In the genomic region with DNA sequence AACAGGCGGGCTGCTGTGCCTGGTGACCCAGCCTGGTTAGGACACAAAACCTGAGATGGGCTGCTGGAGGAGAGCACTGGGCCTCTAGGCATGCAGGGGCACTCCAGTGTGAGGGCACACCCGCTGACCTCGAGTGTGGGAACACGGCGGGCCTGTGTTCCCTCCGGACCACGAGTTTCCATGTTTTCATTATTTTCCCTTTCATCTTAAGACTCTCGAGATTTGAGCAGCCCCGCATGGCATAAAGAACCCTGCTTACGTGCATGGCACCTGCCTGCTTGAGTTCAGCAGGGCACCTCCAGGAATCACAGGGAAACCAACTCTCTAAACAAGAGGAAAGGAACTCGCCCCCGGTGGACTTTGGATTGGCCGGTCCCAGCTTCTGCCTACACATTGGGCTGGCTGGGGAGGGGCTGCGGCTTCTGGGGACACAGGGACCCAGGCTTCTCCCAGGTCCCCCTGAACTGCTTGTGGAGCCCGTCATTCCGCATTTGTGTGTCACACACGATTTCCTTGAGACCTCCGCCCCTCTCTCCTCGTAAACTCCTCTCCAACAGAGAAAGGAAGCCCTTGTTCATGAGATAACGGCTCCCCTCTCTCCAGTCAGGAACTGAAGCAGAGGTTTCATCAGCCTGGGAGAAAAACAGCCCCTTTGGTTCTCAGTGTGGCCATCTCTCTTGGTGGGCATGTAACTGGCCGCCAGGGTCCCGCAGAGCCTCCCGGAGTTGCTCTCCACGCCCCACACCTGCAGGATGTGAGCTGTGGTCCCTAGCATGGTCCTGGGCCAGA, we compare ENCODE assay signal across 1 cellular context.
TF ChIP-seq lines count a peak whose summit lies in the region.

No MANE protein-coding gene starts in this region.

TF ChIP-seq in HepG2, 621 proteins besides CTCF, POLR2A, EP300 and RAD21 (continued from another document and continues in another):
- TF ChIP-seq ISL2 (CRISPR knock-in tag; IDR thresholded peaks at IDR 0.05) (no peak), ZMYM4 (CRISPR knock-in tag; IDR thresholded peaks at IDR 0.05) (peak; percentile 77), ZNF746 (CRISPR knock-in tag; IDR thresholded peaks at IDR 0.05) (no peak), ZNF136 (CRISPR knock-in tag; IDR thresholded peaks at IDR 0.05; ENCODE audit: low read depth) (0 out of 2 replicates have a peak, but pooled peaks have one; percentile 38), ZNF781 (CRISPR knock-in tag; IDR thresholded peaks at IDR 0.05; ENCODE audit: borderline replicate concordance, not compliant biosample characterization) (peak; percentile 27), RFX5 (IDR thresholded peaks at IDR 0.05; ENCODE audit: low read depth, low read length) (no peak), ZFP1 (CRISPR knock-in tag; IDR thresholded peaks at IDR 0.05) (0 out of 2 replicates have a peak, but pooled peaks have one; percentile 28), DMAP1 (CRISPR knock-in tag; IDR thresholded peaks at IDR 0.05) (0 out of 2 replicates have a peak, but pooled peaks have one; percentile 61), TAF1 (CRISPR knock-in tag; IDR thresholded peaks at IDR 0.05) (0 out of 2 replicates have a peak, but pooled peaks have one; percentile 30), LCORL (IDR thresholded peaks at IDR 0.05) (no peak), LCORL (CRISPR knock-in tag; IDR thresholded peaks at IDR 0.05) (peak; percentile 92), FOXJ3 (CRISPR knock-in tag; IDR thresholded peaks at IDR 0.05; ENCODE audit: borderline replicate concordance) (peak; percentile 40; the same call in 1 of the 2 replicates), SOX5 (CRISPR knock-in tag; IDR thresholded peaks at IDR 0.05; ENCODE audit: borderline replicate concordance) (peak; percentile 66), AKAP8 (CRISPR knock-in tag; IDR thresholded peaks at IDR 0.05) (peak; percentile 59; the same call in 1 of the 2 replicates), ZNF607 (CRISPR knock-in tag; IDR thresholded peaks at IDR 0.05; ENCODE audit: borderline replicate concordance) (0 out of 2 replicates have a peak, but pooled peaks have one; percentile 59), SIX4 (CRISPR knock-in tag; IDR thresholded peaks at IDR 0.05) (no peak), ZNF180 (CRISPR knock-in tag; IDR thresholded peaks at IDR 0.05; ENCODE audit: borderline replicate concordance, low read depth) (no peak), TOE1 (CRISPR knock-in tag; IDR thresholded peaks at IDR 0.05) (no peak)
- TF ChIP-seq, protein P1, sequence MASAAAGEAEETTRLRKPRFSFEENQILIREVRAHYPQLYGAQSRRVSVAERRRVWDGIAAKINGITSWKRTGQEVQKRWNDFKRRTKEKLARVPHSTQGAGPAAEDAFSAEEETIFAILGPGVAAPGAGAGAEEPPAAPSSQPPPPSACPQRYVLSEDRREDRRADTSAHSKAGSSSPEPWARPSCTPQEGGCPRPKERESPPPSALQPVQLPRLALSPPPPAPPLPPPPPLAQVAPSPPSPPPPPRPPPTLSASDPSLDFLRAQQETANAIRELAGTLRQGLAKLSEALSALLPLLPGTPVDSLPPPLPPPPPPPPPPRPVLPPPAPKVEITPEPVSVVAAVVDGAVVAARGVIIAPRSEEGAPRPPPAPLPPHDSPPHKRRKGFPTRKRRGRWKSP (CRISPR knock-in tag; IDR thresholded peaks at IDR 0.05): peak; percentile 37; the same call in 1 of the 2 replicates
- TF ChIP-seq, protein P2, sequence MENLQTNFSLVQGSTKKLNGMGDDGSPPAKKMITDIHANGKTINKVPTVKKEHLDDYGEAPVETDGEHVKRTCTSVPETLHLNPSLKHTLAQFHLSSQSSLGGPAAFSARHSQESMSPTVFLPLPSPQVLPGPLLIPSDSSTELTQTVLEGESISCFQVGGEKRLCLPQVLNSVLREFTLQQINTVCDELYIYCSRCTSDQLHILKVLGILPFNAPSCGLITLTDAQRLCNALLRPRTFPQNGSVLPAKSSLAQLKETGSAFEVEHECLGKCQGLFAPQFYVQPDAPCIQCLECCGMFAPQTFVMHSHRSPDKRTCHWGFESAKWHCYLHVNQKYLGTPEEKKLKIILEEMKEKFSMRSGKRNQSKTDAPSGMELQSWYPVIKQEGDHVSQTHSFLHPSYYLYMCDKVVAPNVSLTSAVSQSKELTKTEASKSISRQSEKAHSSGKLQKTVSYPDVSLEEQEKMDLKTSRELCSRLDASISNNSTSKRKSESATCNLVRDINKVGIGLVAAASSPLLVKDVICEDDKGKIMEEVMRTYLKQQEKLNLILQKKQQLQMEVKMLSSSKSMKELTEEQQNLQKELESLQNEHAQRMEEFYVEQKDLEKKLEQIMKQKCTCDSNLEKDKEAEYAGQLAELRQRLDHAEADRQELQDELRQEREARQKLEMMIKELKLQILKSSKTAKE (CRISPR knock-in tag; IDR thresholded peaks at IDR 0.05; ENCODE audit: borderline replicate concordance): no peak; the same call in 1 of the 2 replicates
- TF ChIP-seq, protein P3, sequence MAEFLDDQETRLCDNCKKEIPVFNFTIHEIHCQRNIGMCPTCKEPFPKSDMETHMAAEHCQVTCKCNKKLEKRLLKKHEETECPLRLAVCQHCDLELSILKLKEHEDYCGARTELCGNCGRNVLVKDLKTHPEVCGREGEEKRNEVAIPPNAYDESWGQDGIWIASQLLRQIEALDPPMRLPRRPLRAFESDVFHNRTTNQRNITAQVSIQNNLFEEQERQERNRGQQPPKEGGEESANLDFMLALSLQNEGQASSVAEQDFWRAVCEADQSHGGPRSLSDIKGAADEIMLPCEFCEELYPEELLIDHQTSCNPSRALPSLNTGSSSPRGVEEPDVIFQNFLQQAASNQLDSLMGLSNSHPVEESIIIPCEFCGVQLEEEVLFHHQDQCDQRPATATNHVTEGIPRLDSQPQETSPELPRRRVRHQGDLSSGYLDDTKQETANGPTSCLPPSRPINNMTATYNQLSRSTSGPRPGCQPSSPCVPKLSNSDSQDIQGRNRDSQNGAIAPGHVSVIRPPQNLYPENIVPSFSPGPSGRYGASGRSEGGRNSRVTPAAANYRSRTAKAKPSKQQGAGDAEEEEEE (CRISPR knock-in tag; IDR thresholded peaks at IDR 0.05; ENCODE audit: borderline replicate concordance): peak; percentile 53; the same call in 1 of the 2 replicates
- TF ChIP-seq, protein P4, sequence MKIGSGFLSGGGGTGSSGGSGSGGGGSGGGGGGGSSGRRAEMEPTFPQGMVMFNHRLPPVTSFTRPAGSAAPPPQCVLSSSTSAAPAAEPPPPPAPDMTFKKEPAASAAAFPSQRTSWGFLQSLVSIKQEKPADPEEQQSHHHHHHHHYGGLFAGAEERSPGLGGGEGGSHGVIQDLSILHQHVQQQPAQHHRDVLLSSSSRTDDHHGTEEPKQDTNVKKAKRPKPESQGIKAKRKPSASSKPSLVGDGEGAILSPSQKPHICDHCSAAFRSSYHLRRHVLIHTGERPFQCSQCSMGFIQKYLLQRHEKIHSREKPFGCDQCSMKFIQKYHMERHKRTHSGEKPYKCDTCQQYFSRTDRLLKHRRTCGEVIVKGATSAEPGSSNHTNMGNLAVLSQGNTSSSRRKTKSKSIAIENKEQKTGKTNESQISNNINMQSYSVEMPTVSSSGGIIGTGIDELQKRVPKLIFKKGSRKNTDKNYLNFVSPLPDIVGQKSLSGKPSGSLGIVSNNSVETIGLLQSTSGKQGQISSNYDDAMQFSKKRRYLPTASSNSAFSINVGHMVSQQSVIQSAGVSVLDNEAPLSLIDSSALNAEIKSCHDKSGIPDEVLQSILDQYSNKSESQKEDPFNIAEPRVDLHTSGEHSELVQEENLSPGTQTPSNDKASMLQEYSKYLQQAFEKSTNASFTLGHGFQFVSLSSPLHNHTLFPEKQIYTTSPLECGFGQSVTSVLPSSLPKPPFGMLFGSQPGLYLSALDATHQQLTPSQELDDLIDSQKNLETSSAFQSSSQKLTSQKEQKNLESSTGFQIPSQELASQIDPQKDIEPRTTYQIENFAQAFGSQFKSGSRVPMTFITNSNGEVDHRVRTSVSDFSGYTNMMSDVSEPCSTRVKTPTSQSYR (CRISPR knock-in tag; IDR thresholded peaks at IDR 0.05; ENCODE audit: borderline replicate concordance): no peak
- TF ChIP-seq, protein P5, sequence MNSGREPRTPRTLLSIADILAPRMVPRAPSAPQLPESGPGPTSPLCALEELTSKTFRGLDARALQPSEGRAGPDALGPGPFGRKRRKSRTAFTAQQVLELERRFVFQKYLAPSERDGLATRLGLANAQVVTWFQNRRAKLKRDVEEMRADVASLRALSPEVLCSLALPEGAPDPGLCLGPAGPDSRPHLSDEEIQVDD (CRISPR knock-in tag; IDR thresholded peaks at IDR 0.05; ENCODE audit: borderline replicate concordance): 0 out of 2 replicates have a peak, but pooled peaks have one; percentile 73
- TF ChIP-seq, protein P6, sequence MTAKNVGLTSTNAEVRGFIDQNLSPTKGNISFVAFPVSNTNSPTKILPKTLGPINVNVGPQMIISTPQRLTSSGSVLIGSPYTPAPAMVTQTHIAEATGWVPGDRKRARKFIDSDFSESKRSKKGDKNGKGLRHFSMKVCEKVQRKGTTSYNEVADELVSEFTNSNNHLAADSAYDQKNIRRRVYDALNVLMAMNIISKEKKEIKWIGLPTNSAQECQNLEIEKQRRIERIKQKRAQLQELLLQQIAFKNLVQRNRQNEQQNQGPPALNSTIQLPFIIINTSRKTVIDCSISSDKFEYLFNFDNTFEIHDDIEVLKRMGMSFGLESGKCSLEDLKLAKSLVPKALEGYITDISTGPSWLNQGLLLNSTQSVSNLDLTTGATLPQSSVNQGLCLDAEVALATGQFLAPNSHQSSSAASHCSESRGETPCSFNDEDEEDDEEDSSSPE (CRISPR knock-in tag; IDR thresholded peaks at IDR 0.05): no peak
- TF ChIP-seq, protein P7, sequence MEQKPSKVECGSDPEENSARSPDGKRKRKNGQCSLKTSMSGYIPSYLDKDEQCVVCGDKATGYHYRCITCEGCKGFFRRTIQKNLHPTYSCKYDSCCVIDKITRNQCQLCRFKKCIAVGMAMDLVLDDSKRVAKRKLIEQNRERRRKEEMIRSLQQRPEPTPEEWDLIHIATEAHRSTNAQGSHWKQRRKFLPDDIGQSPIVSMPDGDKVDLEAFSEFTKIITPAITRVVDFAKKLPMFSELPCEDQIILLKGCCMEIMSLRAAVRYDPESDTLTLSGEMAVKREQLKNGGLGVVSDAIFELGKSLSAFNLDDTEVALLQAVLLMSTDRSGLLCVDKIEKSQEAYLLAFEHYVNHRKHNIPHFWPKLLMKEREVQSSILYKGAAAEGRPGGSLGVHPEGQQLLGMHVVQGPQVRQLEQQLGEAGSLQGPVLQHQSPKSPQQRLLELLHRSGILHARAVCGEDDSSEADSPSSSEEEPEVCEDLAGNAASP (CRISPR knock-in tag; IDR thresholded peaks at IDR 0.05; ENCODE audit: borderline replicate concordance): 0 out of 2 replicates have a peak, but pooled peaks have one; percentile 25
- TF ChIP-seq, protein P8, sequence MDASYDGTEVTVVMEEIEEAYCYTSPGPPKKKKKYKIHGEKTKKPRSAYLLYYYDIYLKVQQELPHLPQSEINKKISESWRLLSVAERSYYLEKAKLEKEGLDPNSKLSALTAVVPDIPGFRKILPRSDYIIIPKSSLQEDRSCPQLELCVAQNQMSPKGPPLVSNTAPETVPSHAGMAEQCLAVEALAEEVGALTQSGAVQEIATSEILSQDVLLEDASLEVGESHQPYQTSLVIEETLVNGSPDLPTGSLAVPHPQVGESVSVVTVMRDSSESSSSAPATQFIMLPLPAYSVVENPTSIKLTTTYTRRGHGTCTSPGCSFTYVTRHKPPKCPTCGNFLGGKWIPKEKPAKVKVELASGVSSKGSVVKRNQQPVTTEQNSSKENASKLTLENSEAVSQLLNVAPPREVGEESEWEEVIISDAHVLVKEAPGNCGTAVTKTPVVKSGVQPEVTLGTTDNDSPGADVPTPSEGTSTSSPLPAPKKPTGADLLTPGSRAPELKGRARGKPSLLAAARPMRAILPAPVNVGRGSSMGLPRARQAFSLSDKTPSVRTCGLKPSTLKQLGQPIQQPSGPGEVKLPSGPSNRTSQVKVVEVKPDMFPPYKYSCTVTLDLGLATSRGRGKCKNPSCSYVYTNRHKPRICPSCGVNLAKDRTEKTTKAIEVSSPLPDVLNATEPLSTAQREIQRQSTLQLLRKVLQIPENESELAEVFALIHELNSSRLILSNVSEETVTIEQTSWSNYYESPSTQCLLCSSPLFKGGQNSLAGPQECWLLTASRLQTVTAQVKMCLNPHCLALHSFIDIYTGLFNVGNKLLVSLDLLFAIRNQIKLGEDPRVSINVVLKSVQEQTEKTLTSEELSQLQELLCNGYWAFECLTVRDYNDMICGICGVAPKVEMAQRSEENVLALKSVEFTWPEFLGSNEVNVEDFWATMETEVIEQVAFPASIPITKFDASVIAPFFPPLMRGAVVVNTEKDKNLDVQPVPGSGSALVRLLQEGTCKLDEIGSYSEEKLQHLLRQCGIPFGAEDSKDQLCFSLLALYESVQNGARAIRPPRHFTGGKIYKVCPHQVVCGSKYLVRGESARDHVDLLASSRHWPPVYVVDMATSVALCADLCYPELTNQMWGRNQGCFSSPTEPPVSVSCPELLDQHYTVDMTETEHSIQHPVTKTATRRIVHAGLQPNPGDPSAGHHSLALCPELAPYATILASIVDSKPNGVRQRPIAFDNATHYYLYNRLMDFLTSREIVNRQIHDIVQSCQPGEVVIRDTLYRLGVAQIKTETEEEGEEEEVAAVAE (CRISPR knock-in tag; IDR thresholded peaks at IDR 0.05; ENCODE audit: borderline replicate concordance): no peak
- TF ChIP-seq, protein P9, sequence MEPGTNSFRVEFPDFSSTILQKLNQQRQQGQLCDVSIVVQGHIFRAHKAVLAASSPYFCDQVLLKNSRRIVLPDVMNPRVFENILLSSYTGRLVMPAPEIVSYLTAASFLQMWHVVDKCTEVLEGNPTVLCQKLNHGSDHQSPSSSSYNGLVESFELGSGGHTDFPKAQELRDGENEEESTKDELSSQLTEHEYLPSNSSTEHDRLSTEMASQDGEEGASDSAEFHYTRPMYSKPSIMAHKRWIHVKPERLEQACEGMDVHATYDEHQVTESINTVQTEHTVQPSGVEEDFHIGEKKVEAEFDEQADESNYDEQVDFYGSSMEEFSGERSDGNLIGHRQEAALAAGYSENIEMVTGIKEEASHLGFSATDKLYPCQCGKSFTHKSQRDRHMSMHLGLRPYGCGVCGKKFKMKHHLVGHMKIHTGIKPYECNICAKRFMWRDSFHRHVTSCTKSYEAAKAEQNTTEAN (CRISPR knock-in tag; conservative IDR thresholded peaks at IDR 0.05): 0 out of 2 replicates have a peak, but pooled peaks have one; percentile 48
- TF ChIP-seq, protein P10, sequence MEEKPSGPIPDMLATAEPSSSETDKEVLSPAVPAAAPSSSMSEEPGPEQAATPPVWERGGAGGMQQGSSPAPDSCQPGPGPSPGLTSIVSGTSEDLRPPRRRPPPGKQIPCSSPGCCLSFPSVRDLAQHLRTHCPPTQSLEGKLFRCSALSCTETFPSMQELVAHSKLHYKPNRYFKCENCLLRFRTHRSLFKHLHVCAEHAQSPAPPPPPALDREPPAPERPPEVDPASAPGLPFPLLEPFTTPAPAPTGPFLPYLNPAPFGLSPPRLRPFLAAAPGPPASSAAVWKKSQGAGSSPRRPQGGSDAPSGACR (CRISPR knock-in tag; IDR thresholded peaks at IDR 0.05): no peak
- TF ChIP-seq, protein P11, sequence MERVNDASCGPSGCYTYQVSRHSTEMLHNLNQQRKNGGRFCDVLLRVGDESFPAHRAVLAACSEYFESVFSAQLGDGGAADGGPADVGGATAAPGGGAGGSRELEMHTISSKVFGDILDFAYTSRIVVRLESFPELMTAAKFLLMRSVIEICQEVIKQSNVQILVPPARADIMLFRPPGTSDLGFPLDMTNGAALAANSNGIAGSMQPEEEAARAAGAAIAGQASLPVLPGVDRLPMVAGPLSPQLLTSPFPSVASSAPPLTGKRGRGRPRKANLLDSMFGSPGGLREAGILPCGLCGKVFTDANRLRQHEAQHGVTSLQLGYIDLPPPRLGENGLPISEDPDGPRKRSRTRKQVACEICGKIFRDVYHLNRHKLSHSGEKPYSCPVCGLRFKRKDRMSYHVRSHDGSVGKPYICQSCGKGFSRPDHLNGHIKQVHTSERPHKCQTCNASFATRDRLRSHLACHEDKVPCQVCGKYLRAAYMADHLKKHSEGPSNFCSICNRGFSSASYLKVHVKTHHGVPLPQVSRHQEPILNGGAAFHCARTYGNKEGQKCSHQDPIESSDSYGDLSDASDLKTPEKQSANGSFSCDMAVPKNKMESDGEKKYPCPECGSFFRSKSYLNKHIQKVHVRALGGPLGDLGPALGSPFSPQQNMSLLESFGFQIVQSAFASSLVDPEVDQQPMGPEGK (CRISPR knock-in tag; IDR thresholded peaks at IDR 0.05): peak; percentile 87
